Comparison of ENCODE assay signal across 33 cellular contexts in genomic region chr12:53113951-53114350, GRCh38. TPM values are rescaled to one million over a fixed set of nuclear protein-coding genes. Genes with fewer than 3 reads are reported as not detected.
"Had no signal": no experiment of that assay in that cellular context is flagged by ENCODE, and none has a peak within 500 bp of the region (broad histone marks: within the 10 kb centered on the region; RNA-seq: fewer than 3 reads in every experiment).

No MANE protein-coding gene starts in this region.

- H3K4me3 ChIP-seq: esophagus squamous epithelium, ovary, prostate gland, stomach, uterus had no signal

- H3K4me1 ChIP-seq: esophagus squamous epithelium, prostate gland, uterus had no signal

- H3K9me3 Mint-ChIP-seq: activated T-cell treated with anti-CD3 and anti-CD28 coated beads, Interleukin-2, amount 50 U/mL, for 24 hours; activated T-helper 17 cell treated with anti-CD3 and anti-CD28 coated beads, Interleukin-2, amount 50 U/mL, for 72 hours; dendritic cell treated with granulocyte-macrophage colony-stimulating factor and Interleukin-4, amounts not matched to agents 40 ng/mL and 50 ng/mL, for 4 days; naive B cell; stimulated activated naive B cell treated with anti-CD40 and anti-IgM and Interleukin-4, amounts not matched to agents 10 μg/mL and 1 μg/mL and 100 μg/mL, for 72 hours; T-helper 1 cell treated with Interleukin-12 subunit alpha and Interleukin-12 subunit beta and Interleukin-4 antibody, amounts not matched to agents 30 μg/mL and 1 μg/mL, for 36 hours had no signal

- H3K36me3 Mint-ChIP-seq: naive B cell; stimulated activated naive B cell treated with anti-CD40 and anti-IgM and Interleukin-4, amounts not matched to agents 10 μg/mL and 1 μg/mL and 100 μg/mL, for 72 hours had no signal

- H3K36me3 ChIP-seq: esophagus squamous epithelium, ovary, prostate gland, stomach, uterus had no signal

- H3K4me1 Mint-ChIP-seq: activated T-helper 17 cell treated with anti-CD3 and anti-CD28 coated beads, Interleukin-2, amount 50 U/mL, for 72 hours; naive B cell; stimulated activated naive B cell treated with anti-CD40 and anti-IgM and Interleukin-4, amounts not matched to agents 10 μg/mL and 1 μg/mL and 100 μg/mL, for 72 hours had no signal

- H3K4me3 Mint-ChIP-seq: activated T-cell treated with anti-CD3 and anti-CD28 coated beads, Interleukin-2, amount 50 U/mL, for 24 hours; activated T-helper 17 cell treated with anti-CD3 and anti-CD28 coated beads, Interleukin-2, amount 50 U/mL, for 72 hours; dendritic cell treated with granulocyte-macrophage colony-stimulating factor and Interleukin-4, amounts not matched to agents 40 ng/mL and 50 ng/mL, for 4 days; endodermal cell; naive B cell; stimulated activated naive B cell treated with anti-CD40 and anti-IgM and Interleukin-4, amounts not matched to agents 10 μg/mL and 1 μg/mL and 100 μg/mL, for 72 hours; T-helper 1 cell treated with Interleukin-12 subunit alpha and Interleukin-12 subunit beta and Interleukin-4 antibody, amounts not matched to agents 30 μg/mL and 1 μg/mL, for 36 hours had no signal

- H3K27ac ChIP-seq: esophagus squamous epithelium, ovary, prostate gland, stomach, uterus, VCaP had no signal

- H3K27ac Mint-ChIP-seq: activated T-cell treated with anti-CD3 and anti-CD28 coated beads, Interleukin-2, amount 50 U/mL, for 24 hours; activated T-helper 17 cell treated with anti-CD3 and anti-CD28 coated beads, Interleukin-2, amount 50 U/mL, for 72 hours; dendritic cell treated with granulocyte-macrophage colony-stimulating factor and Interleukin-4, amounts not matched to agents 40 ng/mL and 50 ng/mL, for 4 days; naive B cell; stimulated activated naive B cell treated with anti-CD40 and anti-IgM and Interleukin-4, amounts not matched to agents 10 μg/mL and 1 μg/mL and 100 μg/mL, for 72 hours; T-helper 1 cell treated with Interleukin-12 subunit alpha and Interleukin-12 subunit beta and Interleukin-4 antibody, amounts not matched to agents 30 μg/mL and 1 μg/mL, for 36 hours had no signal

- H3K27me3 ChIP-seq: esophagus squamous epithelium, ovary, stomach, uterus had no signal

- H3K9me3 ChIP-seq: esophagus squamous epithelium, ovary, prostate gland, stomach, uterus had no signal

- ATAC-seq: activated CD4-positive, CD25-positive, alpha-beta regulatory T cell treated with anti-CD3 and anti-CD28 coated beads, Interleukin-2, amount 50 U/mL, for 24 hours; activated T-helper 17 cell treated with anti-CD3 and anti-CD28 coated beads, Interleukin-2, amount 50 U/mL, for 72 hours; left ventricle myocardium superior; stimulated activated naive B cell treated with anti-CD40 and anti-IgM and Interleukin-4, amounts not matched to agents 10 μg/mL and 1 μg/mL and 100 μg/mL, for 72 hours had no signal

- H3K27me3 Mint-ChIP-seq: activated T-cell treated with anti-CD3 and anti-CD28 coated beads, Interleukin-2, amount 50 U/mL, for 24 hours; activated T-helper 17 cell treated with anti-CD3 and anti-CD28 coated beads, Interleukin-2, amount 50 U/mL, for 72 hours; dendritic cell treated with granulocyte-macrophage colony-stimulating factor and Interleukin-4, amounts not matched to agents 40 ng/mL and 50 ng/mL, for 4 days; stimulated activated naive B cell treated with anti-CD40 and anti-IgM and Interleukin-4, amounts not matched to agents 10 μg/mL and 1 μg/mL and 100 μg/mL, for 72 hours had no signal

- DNase-seq: activated CD4-positive, alpha-beta T cell treated with anti-CD3 and anti-CD28 coated beads for 48 hours; activated CD4-positive, alpha-beta T cell treated with anti-CD3 and anti-CD28 coated beads, Interleukin-2, amount 50 U/mL, for 48 hours; activated CD8-positive, alpha-beta memory T cell treated with anti-CD3 and anti-CD28 coated beads, Interleukin-2, amount 50 U/mL, for 4 hours; activated gamma-delta T cell treated with Interleukin-2 at 50 U/mL for 16 hours; activated naive CD4-positive, alpha-beta T cell treated with anti-CD3 and anti-CD28 coated beads, Interleukin-2, amount 50 U/mL, for 16 hours; activated T-cell treated with anti-CD3 and anti-CD28 coated beads, Interleukin-2, amount 50 U/mL, for 24 hours; amniotic stem cell; central memory CD4-positive, alpha-beta T cell; endodermal cell; esophagus squamous epithelium; foreskin melanocyte; left ventricle myocardium superior; naive B cell; ovary; retina; stimulated activated CD4-positive, alpha-beta T cell treated with anti-CD3 and anti-CD28 coated beads, Interleukin-1b, Interleukin-23, amount 100 ng/mL, for 48 hours; stimulated activated naive B cell treated with anti-CD40 and anti-IgM and Interleukin-4, amounts not matched to agents 10 μg/mL and 1 μg/mL and 100 μg/mL, for 72 hours; SW 1271; T-helper 9 cell; trophoblast cell; uterus had no signal

RNA-seq across cellular contexts. Expression of gene SOAT2, which starts 10.7 kb away (rescaled TPM):
- total RNA-seq: esophagus squamous epithelium, glomerular endothelial cell, lung microvascular endothelial cell, mesenteric fat pad, smooth muscle cell, temporal lobe had no signal
